ENCODE assay signal across 4 cellular contexts in the genomic region with DNA sequence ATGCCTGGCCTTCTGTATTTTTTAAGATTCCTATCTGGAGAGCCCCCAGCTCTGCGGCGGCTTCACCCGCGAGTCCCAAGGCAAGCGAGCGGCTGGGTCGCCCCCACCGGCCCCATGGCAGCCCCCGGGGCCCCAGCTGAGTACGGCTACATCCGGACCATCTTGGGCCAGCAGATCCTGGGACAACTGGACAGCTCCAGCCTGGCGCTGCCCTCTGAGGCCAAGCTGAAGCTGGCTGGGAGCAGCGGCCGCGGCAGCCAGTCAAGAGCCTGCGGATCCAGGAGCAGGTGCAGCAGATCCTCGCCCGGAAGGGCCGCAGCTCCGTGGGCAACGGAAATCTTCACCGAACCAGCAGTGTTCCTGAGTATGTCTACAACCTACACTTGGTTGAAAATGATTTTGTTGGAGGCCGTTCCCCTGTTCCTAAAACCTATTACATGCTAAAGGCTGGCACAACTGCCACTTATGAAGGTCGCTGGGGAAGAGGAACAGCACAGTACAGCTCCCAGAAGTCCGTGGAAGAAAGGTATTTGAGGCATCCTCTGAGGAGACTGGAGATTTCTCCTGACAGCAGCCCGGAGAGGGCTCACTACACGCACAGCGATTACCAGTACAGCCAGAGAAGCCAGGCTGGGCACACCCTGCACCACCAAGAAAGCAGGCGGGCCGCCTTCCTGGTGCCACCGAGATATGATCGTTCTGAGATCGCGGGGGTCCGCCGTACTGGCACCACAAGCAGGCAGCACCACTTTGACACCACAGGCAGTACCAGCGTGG. TPM values are rescaled to one million over a fixed set of nuclear protein-coding genes. Genes with fewer than 3 reads are reported as not detected.
"Had no signal": no experiment of that assay in that cellular context is flagged by ENCODE, and none has a peak within 500 bp of the region (broad histone marks: within the 10 kb centered on the region; RNA-seq: fewer than 3 reads in every experiment).

No MANE protein-coding gene starts in this region.

RNA-seq across cellular contexts. Expression of gene CD27, which starts 33.0 kb away (rescaled TPM):
- total RNA-seq: kidney epithelial cell, lung microvascular endothelial cell, neural crest cell, osteocyte had no signal
